1 cellular context compared by ENCODE assay signal in the genomic region with DNA sequence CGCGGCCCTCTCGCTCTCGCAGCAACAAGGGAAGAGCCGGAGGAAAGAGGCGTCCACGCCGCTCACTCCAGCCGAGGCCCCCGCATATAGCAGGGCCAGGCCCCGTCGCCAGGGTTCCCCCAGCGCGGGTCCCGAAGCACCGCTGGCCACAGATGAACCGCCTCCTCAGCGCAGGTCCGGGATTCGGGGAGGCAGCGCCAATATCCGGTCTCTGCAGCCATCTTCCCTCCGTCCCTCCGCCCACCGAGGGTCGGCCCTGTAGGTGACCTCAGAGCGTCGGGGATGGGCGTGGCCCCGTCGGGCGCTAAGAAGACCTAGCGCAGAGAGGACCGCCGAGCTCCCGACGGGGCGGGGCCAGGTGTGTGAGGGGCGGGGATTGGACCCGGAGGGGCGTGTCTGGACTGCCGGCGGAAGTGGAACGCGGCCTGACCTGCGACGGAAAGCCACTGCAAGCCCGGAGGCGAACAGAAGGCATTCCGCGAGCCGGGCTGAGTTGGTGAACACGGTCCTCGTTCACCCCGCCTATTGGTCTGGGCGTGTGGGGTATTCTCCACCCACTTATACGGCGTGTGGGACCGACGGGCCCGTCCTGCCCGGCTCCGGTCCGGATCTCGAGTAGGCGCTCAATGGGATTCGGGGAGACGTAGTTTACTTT.
TF ChIP-seq lines count a peak whose summit lies in the region.

No MANE protein-coding gene starts in this region.

TF ChIP-seq in HepG2, 621 proteins besides CTCF, POLR2A, EP300 and RAD21 (continued from another document and continues in another):
- TF ChIP-seq THAP9 (CRISPR knock-in tag; IDR thresholded peaks at IDR 0.05; ENCODE audit: borderline replicate concordance) (peak; percentile 47; the same call in 1 of the 2 replicates), HNF4A (CRISPR knock-in tag; IDR thresholded peaks at IDR 0.05) (peak; percentile 24; the same call in 1 of the 2 replicates), ZNF263 (CRISPR knock-in tag; IDR thresholded peaks at IDR 0.05) (no peak), ZNF512B (CRISPR knock-in tag; IDR thresholded peaks at IDR 0.05; ENCODE audit: borderline replicate concordance) (no peak), HDAC6 (IDR thresholded peaks at IDR 0.05; ENCODE audit: low read depth, low read length) (no peak), NBN (conservative IDR thresholded peaks at IDR 0.05) (no peak), SMYD3 (CRISPR knock-in tag; IDR thresholded peaks at IDR 0.05) (0 out of 2 replicates have a peak, but pooled peaks have one; percentile 60), TRAFD1 (CRISPR knock-in tag; IDR thresholded peaks at IDR 0.05; ENCODE audit: borderline replicate concordance) (peak; percentile 88; the same call in 1 of the 2 replicates), ZNF652 (CRISPR knock-in tag; IDR thresholded peaks at IDR 0.05; ENCODE audit: borderline replicate concordance, low read depth) (0 out of 2 replicates have a peak, but pooled peaks have one; percentile 7), SMC3 (IDR thresholded peaks at IDR 0.05; ENCODE audit: low read length) (no peak), THRA (CRISPR knock-in tag; IDR thresholded peaks at IDR 0.05; ENCODE audit: borderline replicate concordance) (peak; percentile 29), ZNF672 (CRISPR knock-in tag; IDR thresholded peaks at IDR 0.05) (no peak), ETV6 (CRISPR knock-in tag; conservative IDR thresholded peaks at IDR 0.05) (no peak), NCOA2 (CRISPR knock-in tag; IDR thresholded peaks at IDR 0.05) (no peak; the same call in 1 of the 2 replicates), TAF15 (IDR thresholded peaks at IDR 0.05; ENCODE audit: low read depth, low read length, poor library complexity, severe bottlenecking) (no peak), ZNF460 (CRISPR knock-in tag; IDR thresholded peaks at IDR 0.05; ENCODE audit: borderline replicate concordance) (0 out of 2 replicates have a peak, but pooled peaks have one; percentile 28), ZNF607 (CRISPR knock-in tag; IDR thresholded peaks at IDR 0.05; ENCODE audit: borderline replicate concordance) (peak; percentile 75; the same call in 1 of the 2 replicates), BCL6 (CRISPR knock-in tag; IDR thresholded peaks at IDR 0.05) (0 out of 2 replicates have a peak, but pooled peaks have one; percentile 21), SRSF4 (IDR thresholded peaks at IDR 0.05; ENCODE audit: low read depth, low read length, poor library complexity, severe bottlenecking) (no peak), ZNF557 (CRISPR knock-in tag; IDR thresholded peaks at IDR 0.05) (no peak), HHEX (CRISPR knock-in tag; IDR thresholded peaks at IDR 0.05) (no peak), MEIS2 (CRISPR knock-in tag; IDR thresholded peaks at IDR 0.05) (peak; percentile 17; the same call in 1 of the 2 replicates), ZNF251 (CRISPR knock-in tag; IDR thresholded peaks at IDR 0.05) (no peak), ZSCAN21 (CRISPR knock-in tag; IDR thresholded peaks at IDR 0.05; ENCODE audit: borderline replicate concordance) (0 out of 2 replicates have a peak, but pooled peaks have one; percentile 37), ZFP62 (CRISPR knock-in tag; IDR thresholded peaks at IDR 0.05) (no peak), KAT7 (CRISPR knock-in tag; IDR thresholded peaks at IDR 0.05; ENCODE audit: borderline replicate concordance) (peak; percentile 55; the same call in 1 of the 2 replicates), ZMYM2 (CRISPR knock-in tag; IDR thresholded peaks at IDR 0.05) (0 out of 2 replicates have a peak, but pooled peaks have one; percentile 51), IRF2 (CRISPR knock-in tag; IDR thresholded peaks at IDR 0.05) (0 out of 2 replicates have a peak, but pooled peaks have one; percentile 36), STAT6 (CRISPR knock-in tag; IDR thresholded peaks at IDR 0.05; ENCODE audit: borderline replicate concordance) (no peak; the same call in 1 of the 2 replicates), MNT (IDR thresholded peaks at IDR 0.05) (no peak; the same call in 1 of the 2 replicates), ZNF816 (CRISPR knock-in tag; IDR thresholded peaks at IDR 0.05; ENCODE audit: borderline replicate concordance) (no peak), ZNF780A (CRISPR knock-in tag; IDR thresholded peaks at IDR 0.05) (no peak)
- TF ChIP-seq, protein P1, sequence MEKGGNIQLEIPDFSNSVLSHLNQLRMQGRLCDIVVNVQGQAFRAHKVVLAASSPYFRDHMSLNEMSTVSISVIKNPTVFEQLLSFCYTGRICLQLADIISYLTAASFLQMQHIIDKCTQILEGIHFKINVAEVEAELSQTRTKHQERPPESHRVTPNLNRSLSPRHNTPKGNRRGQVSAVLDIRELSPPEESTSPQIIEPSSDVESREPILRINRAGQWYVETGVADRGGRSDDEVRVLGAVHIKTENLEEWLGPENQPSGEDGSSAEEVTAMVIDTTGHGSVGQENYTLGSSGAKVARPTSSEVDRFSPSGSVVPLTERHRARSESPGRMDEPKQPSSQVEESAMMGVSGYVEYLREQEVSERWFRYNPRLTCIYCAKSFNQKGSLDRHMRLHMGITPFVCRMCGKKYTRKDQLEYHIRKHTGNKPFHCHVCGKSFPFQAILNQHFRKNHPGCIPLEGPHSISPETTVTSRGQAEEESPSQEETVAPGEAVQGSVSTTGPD (CRISPR knock-in tag; IDR thresholded peaks at IDR 0.05): no peak
- TF ChIP-seq, protein P2, sequence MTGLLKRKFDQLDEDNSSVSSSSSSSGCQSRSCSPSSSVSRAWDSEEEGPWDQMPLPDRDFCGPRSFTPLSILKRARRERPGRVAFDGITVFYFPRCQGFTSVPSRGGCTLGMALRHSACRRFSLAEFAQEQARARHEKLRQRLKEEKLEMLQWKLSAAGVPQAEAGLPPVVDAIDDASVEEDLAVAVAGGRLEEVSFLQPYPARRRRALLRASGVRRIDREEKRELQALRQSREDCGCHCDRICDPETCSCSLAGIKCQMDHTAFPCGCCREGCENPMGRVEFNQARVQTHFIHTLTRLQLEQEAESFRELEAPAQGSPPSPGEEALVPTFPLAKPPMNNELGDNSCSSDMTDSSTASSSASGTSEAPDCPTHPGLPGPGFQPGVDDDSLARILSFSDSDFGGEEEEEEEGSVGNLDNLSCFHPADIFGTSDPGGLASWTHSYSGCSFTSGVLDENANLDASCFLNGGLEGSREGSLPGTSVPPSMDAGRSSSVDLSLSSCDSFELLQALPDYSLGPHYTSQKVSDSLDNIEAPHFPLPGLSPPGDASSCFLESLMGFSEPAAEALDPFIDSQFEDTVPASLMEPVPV (CRISPR knock-in tag; IDR thresholded peaks at IDR 0.05): peak; percentile 67
- TF ChIP-seq, protein P3, sequence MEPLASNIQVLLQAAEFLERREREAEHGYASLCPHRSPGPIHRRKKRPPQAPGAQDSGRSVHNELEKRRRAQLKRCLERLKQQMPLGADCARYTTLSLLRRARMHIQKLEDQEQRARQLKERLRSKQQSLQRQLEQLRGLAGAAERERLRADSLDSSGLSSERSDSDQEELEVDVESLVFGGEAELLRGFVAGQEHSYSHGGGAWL (CRISPR knock-in tag; IDR thresholded peaks at IDR 0.05): no peak
- TF ChIP-seq, protein P4, sequence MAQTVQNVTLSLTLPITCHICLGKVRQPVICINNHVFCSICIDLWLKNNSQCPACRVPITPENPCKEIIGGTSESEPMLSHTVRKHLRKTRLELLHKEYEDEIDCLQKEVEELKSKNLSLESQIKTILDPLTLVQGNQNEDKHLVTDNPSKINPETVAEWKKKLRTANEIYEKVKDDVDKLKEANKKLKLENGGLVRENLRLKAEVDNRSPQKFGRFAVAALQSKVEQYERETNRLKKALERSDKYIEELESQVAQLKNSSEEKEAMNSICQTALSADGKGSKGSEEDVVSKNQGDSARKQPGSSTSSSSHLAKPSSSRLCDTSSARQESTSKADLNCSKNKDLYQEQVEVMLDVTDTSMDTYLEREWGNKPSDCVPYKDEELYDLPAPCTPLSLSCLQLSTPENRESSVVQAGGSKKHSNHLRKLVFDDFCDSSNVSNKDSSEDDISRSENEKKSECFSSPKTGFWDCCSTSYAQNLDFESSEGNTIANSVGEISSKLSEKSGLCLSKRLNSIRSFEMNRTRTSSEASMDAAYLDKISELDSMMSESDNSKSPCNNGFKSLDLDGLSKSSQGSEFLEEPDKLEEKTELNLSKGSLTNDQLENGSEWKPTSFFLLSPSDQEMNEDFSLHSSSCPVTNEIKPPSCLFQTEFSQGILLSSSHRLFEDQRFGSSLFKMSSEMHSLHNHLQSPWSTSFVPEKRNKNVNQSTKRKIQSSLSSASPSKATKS (CRISPR knock-in tag; IDR thresholded peaks at IDR 0.05): no peak
